ENCODE assay signal across 10 cellular contexts in genomic region chr18:36188912-36189311, GRCh38. TPM values are rescaled to one million over a fixed set of nuclear protein-coding genes. Genes with fewer than 3 reads are reported as not detected.
DNase-seq lines count a peak whose midpoint lies in the region; ATAC-seq and TF ChIP-seq lines count a peak whose summit lies in the region.
"Had no signal": no experiment of that assay in that cellular context is flagged by ENCODE, and none has a peak within 500 bp of the region (broad histone marks: within the 10 kb centered on the region; RNA-seq: fewer than 3 reads in every experiment).

No MANE protein-coding gene starts in this region.

- H3K36me3 Mint-ChIP-seq in activated T-cell treated with anti-CD3 and anti-CD28 coated beads, Interleukin-2, amount 50 U/mL, for 4 hours (ENCODE audit: insufficient read depth): no peaks in the 10 kb centered on the region
- H3K36me3 Mint-ChIP-seq in endothelial cell (ENCODE audit: low read depth, unreplicated experiment) (peaks cover 8% of the 10 kb centered on the region), osteocyte (ENCODE audit: unreplicated experiment) (no peaks in the 10 kb centered on the region)

- H3K27ac Mint-ChIP-seq in endothelial cell (ENCODE audit: unreplicated experiment) (no peak overlapping the region), osteocyte (ENCODE audit: unreplicated experiment) (no peak overlapping the region)

- H3K9ac ChIP-seq in OCI-LY3 (ENCODE audit: low read length): no peak overlapping the region
- no peak overlapping the region for H3K9ac ChIP-seq in MM.1S (ENCODE audit: low read length)

- no peaks in the 10 kb centered on the region for H3K9me3 Mint-ChIP-seq in activated T-cell treated with anti-CD3 and anti-CD28 coated beads, Interleukin-2, amount 50 U/mL, for 4 hours
- H3K9me3 Mint-ChIP-seq in endothelial cell (ENCODE audit: unreplicated experiment): peaks cover 4% of the 10 kb centered on the region
- no peaks in the 10 kb centered on the region for H3K9me3 Mint-ChIP-seq in osteocyte (ENCODE audit: unreplicated experiment)

- no peak for DNase-seq in activated T-cell treated with anti-CD3 and anti-CD28 coated beads, Interleukin-2, amount 50 U/mL, for 4 hours
- DNase-seq in activated T-cell treated with anti-CD3 and anti-CD28 coated beads, Interleukin-2, amount 50 U/mL, for 1 hour: no peak
- DNase-seq in endothelial cell (ENCODE audit: low spot score) (no peak), osteocyte (ENCODE audit: extremely low spot score, unreplicated experiment) (no peak), MM.1S (no peak)
- DNase-seq: NCI-H2081 had no signal

- no peaks in the 10 kb centered on the region for H3K79me2 ChIP-seq in OCI-LY3 (ENCODE audit: low read length)
- H3K79me2 ChIP-seq in MM.1S (ENCODE audit: low read length): no peaks in the 10 kb centered on the region

- H3K36me3 ChIP-seq in OCI-LY3 (replicated peaks; ENCODE audit: low read depth, low read length) (no peaks in the 10 kb centered on the region), MM.1S (replicated peaks; ENCODE audit: insufficient read depth, low read length) (no peaks in the 10 kb centered on the region)
- H3K36me3 ChIP-seq: Peyer's patch had no signal

- H3K27me3 ChIP-seq in OCI-LY3 (ENCODE audit: low read depth, low read length): peaks cover 20% of the 10 kb centered on the region
- H3K27me3 ChIP-seq in MM.1S (replicated peaks; ENCODE audit: insufficient read depth, low read length): peaks cover 4% of the 10 kb centered on the region; the same call in 1 of the 2 replicates
- H3K27me3 ChIP-seq: Peyer's patch had no signal

- peaks cover 28% of the 10 kb centered on the region for H3K4me1 ChIP-seq in OCI-LY3 (ENCODE audit: low read length)
- no peaks in the 10 kb centered on the region for H3K4me1 ChIP-seq in MM.1S (ENCODE audit: low read length)

- peak; percentile 15; the same call in 1 of the 2 replicates for TF ChIP-seq CTCF in OCI-LY3 (IDR thresholded peaks at IDR 0.05; ENCODE audit: low read depth, low read length)
- no peak for TF ChIP-seq CTCF in endothelial cell (IDR thresholded peaks at IDR 0.05; ENCODE audit: unreplicated experiment)
- no peak for TF ChIP-seq CTCF in osteocyte (IDR thresholded peaks at IDR 0.05)
- no peak for TF ChIP-seq CTCF in MM.1S (IDR thresholded peaks at IDR 0.05; ENCODE audit: low read length)

- H2AFZ ChIP-seq in OCI-LY3 (ENCODE audit: low read depth, low read length) (no peak overlapping the region), MM.1S (ENCODE audit: low read length) (no peak overlapping the region)

- peaks cover 11% of the 10 kb centered on the region for H3K4me1 Mint-ChIP-seq in activated T-cell treated with anti-CD3 and anti-CD28 coated beads, Interleukin-2, amount 50 U/mL, for 4 hours (ENCODE audit: low read depth)
- H3K4me1 Mint-ChIP-seq in endothelial cell (ENCODE audit: unreplicated experiment) (peaks cover 27% of the 10 kb centered on the region), osteocyte (ENCODE audit: unreplicated experiment) (peaks cover 24% of the 10 kb centered on the region)

- H3K27ac ChIP-seq in OCI-LY3 (ENCODE audit: low read length): no peak overlapping the region
- H3K27ac ChIP-seq in MM.1S (ENCODE audit: low read length): no peak overlapping the region

- H3K9me2 ChIP-seq in MM.1S (replicated peaks; ENCODE audit: insufficient read depth, low read length): no peaks in the 10 kb centered on the region

- H3K4me3 Mint-ChIP-seq in activated T-cell treated with anti-CD3 and anti-CD28 coated beads, Interleukin-2, amount 50 U/mL, for 4 hours: peak overlapping the region; percentile 75
- peak overlapping the region; percentile 83 for H3K4me3 Mint-ChIP-seq in endothelial cell (ENCODE audit: unreplicated experiment)
- H3K4me3 Mint-ChIP-seq in osteocyte (ENCODE audit: unreplicated experiment): peak overlapping the region; percentile 90

- ATAC-seq in activated T-cell treated with anti-CD3 and anti-CD28 coated beads, Interleukin-2, amount 50 U/mL, for 4 hours: no peak
- ATAC-seq in GM21526 (IDR thresholded peaks at IDR 0.05; ENCODE audit: low FRiP score, unreplicated experiment): no peak
- no peak for ATAC-seq in GM18520 (IDR thresholded peaks at IDR 0.05; ENCODE audit: unreplicated experiment)

- no peaks in the 10 kb centered on the region for H3F3A ChIP-seq in MM.1S (ENCODE audit: insufficient read depth, low read length)

- H4K20me1 ChIP-seq in OCI-LY3 (ENCODE audit: insufficient read depth, low read length) (no peaks in the 10 kb centered on the region), MM.1S (ENCODE audit: insufficient read depth, low read length) (no peaks in the 10 kb centered on the region)

- peaks cover 20% of the 10 kb centered on the region for H3K27me3 Mint-ChIP-seq in activated T-cell treated with anti-CD3 and anti-CD28 coated beads, Interleukin-2, amount 50 U/mL, for 4 hours (ENCODE audit: low read depth)
- H3K27me3 Mint-ChIP-seq in endothelial cell (ENCODE audit: unreplicated experiment) (peaks cover 14% of the 10 kb centered on the region), osteocyte (ENCODE audit: unreplicated experiment) (no peaks in the 10 kb centered on the region)

- H3K4me2 ChIP-seq in OCI-LY3 (ENCODE audit: low read length) (peak overlapping the region; percentile 100), MM.1S (ENCODE audit: low read depth, low read length) (no peak overlapping the region)

- H3K4me3 ChIP-seq in OCI-LY3 (ENCODE audit: low read length) (peak overlapping the region; percentile 95), MM.1S (ENCODE audit: low read length) (no peak overlapping the region)

- H3K9me3 ChIP-seq in OCI-LY3 (ENCODE audit: insufficient read depth, low read length): no peaks in the 10 kb centered on the region
- no peaks in the 10 kb centered on the region for H3K9me3 ChIP-seq in MM.1S (replicated peaks; ENCODE audit: insufficient read depth, low read length)
- H3K9me3 ChIP-seq: Peyer's patch had no signal

RNA-seq across cellular contexts. Expression of gene MOCOS, which starts 1.6 kb away (rescaled TPM):
- total RNA-seq in activated T-cell treated with anti-CD3 and anti-CD28 coated beads, Interleukin-2, amount 50 U/mL, for 4 hours: under 1 TPM; 0.03 to 0.34 (median 0.05) TPM
- 0.56 TPM for total RNA-seq in endothelial cell (ENCODE audit: unreplicated experiment)
- total RNA-seq in osteocyte: 5.2 and 5.5 TPM in 2 replicates

RNA-seq across cellular contexts. Expression of gene ELP2, which starts 59.2 kb away (rescaled TPM):
- 100 to 1,000 TPM in 1 of 3 donors, 10 to 100 TPM in 2; 91.2 to 114 (median 99.2) TPM for total RNA-seq in activated T-cell treated with anti-CD3 and anti-CD28 coated beads, Interleukin-2, amount 50 U/mL, for 4 hours
- total RNA-seq in endothelial cell (ENCODE audit: unreplicated experiment) (90.5 TPM), osteocyte (89.9 and 93.4 TPM in 2 replicates)

RNA-seq across cellular contexts. Expression of gene SLC39A6, which starts 59.8 kb away (rescaled TPM):
- total RNA-seq in activated T-cell treated with anti-CD3 and anti-CD28 coated beads, Interleukin-2, amount 50 U/mL, for 4 hours: 10 to 100 TPM; 39.4 to 44.5 (median 40.1) TPM
- total RNA-seq in endothelial cell (ENCODE audit: unreplicated experiment): 28.2 TPM
- total RNA-seq in osteocyte: 75.8 and 79.2 TPM in 2 replicates
